In the genomic region with DNA sequence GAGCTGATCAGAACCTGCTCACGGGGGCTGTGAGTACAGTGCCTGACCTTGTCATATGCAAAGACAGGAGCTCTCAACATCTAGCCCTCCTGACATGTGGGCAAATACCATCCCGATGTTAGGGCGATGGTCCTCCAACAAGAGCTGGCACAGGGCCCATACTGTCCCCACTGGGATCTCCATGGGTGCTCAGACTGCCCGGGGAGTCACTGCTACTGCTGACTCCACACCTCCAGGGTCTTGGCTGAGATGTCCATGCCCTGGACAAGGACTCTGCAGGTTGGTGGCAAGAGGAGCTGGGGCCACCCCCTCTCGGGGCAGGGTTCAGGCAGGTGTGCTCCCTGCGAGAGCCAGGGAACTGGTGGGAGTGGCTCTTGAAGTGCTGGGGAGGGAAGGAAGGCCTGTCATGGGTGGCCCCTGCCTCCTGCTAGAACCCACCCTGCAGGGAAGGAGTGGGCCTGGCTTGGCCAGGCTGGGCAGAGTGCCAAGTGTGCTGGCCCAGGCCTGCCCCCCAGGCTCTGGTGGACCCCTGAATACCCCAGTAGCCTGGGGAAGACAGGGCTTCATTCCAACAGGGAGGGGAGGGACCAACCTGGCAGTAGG, we compare ENCODE assay signal across 14 cellular contexts. TPM values are rescaled to one million over a fixed set of nuclear protein-coding genes. Genes with fewer than 3 reads are reported as not detected.
DNase-seq lines count a peak whose midpoint lies in the region; ATAC-seq and TF ChIP-seq lines count a peak whose summit lies in the region.
"Had no signal": no experiment of that assay in that cellular context is flagged by ENCODE, and none has a peak within 500 bp of the region (broad histone marks: within the 10 kb centered on the region; RNA-seq: fewer than 3 reads in every experiment).

No MANE protein-coding gene starts in this region.

- H3K36me3 ChIP-seq in ascending aorta = peaks cover 31 to 36% of the 10 kb centered on the region in 2 donors
- H3K36me3 ChIP-seq in left ventricle myocardium inferior = peaks cover 75% of the 10 kb centered on the region
- no peaks in the 10 kb centered on the region for H3K36me3 ChIP-seq in parathyroid adenoma (ENCODE audit: control insufficient read depth, insufficient read depth, low read length)
- H3K36me3 ChIP-seq in transverse colon = no peaks in the 10 kb centered on the region

- WGBS in transverse colon (ENCODE audit: low coverage in 1 of 2), 2 donors = 30 to 49% methylated on average over 2 to 4 of the region's 6 CpGs

- ATAC-seq in HG02870 (IDR thresholded peaks at IDR 0.05; ENCODE audit: unreplicated experiment) = no peak

- intact Hi-C loops in ascending aorta (cut with DNase I) (no loop called here), left ventricle myocardium inferior (cut with micrococcal nuclease) (no loop called here), transverse colon (cut with DNase I; ENCODE audit: low total_unique reads) (no loop called here)

- in situ Hi-C loops in transverse colon (cut with MboI; ENCODE audit: low pct_ligation_motif_present in 1 of 4, low pct_unique_long_range_greater_than_20kb in 1 of 4, low sequenced_read_pairs in 3 of 4) = no loop called here

- H3K27ac ChIP-seq in ascending aorta (peak overlapping the region; percentile 59 to 78), left ventricle myocardium inferior (replicated peaks) (peak overlapping the region; percentile 96), parathyroid adenoma (peak overlapping the region; percentile 80), transverse colon (peak overlapping the region; percentile 37 to 87 (median 46))

- H2AFZ ChIP-seq in parathyroid adenoma = no peak overlapping the region

- TF ChIP-seq EP300 in transverse colon (IDR thresholded peaks at IDR 0.05; ENCODE audit: low read depth) = no peak

- H3K9ac ChIP-seq in parathyroid adenoma = no peak overlapping the region

- no peak overlapping the region for H3K4me2 ChIP-seq in parathyroid adenoma (ENCODE audit: low read length)

- no peaks in the 10 kb centered on the region for H3K79me2 ChIP-seq in parathyroid adenoma

- TF ChIP-seq CTCF in ascending aorta (IDR thresholded peaks at IDR 0.05) (no peak), left ventricle myocardium inferior (IDR thresholded peaks at IDR 0.05; ENCODE audit: borderline replicate concordance) (no peak), parathyroid adenoma (IDR thresholded peaks at IDR 0.05) (no peak), transverse colon (IDR thresholded peaks at IDR 0.05) (no peak)

- H3K4me3 ChIP-seq in ascending aorta (no peak overlapping the region), left ventricle myocardium inferior (peak overlapping the region; percentile 48), parathyroid adenoma (ENCODE audit: low read depth, low read length) (no peak overlapping the region), transverse colon (no peak overlapping the region)

- H3K27me3 ChIP-seq in ascending aorta = no peaks in the 10 kb centered on the region
- no peaks in the 10 kb centered on the region for H3K27me3 ChIP-seq in left ventricle myocardium inferior (ENCODE audit: low read depth)
- no peaks in the 10 kb centered on the region for H3K27me3 ChIP-seq in parathyroid adenoma (ENCODE audit: control insufficient read depth, insufficient read depth, low read length)
- no peaks in the 10 kb centered on the region for H3K27me3 ChIP-seq in transverse colon

- H3K9me3 ChIP-seq in ascending aorta (no peaks in the 10 kb centered on the region), left ventricle myocardium inferior (replicated peaks) (no peaks in the 10 kb centered on the region), parathyroid adenoma (ENCODE audit: control insufficient read depth, low read length) (no peaks in the 10 kb centered on the region), transverse colon (no peaks in the 10 kb centered on the region)

- DNase-seq in ascending aorta (ENCODE audit: low spot score in 2 of 2) (no peak), left ventricle myocardium inferior (no peak), transverse colon (no peak), NCI-H2227 (lab: John Stamatoyannopoulos, UW; ENCODE audit: unreplicated experiment) (no peak), NCI-H2107 treated with DMSO at 0.1 percent for 48 hours (lab: John Stamatoyannopoulos, UW; ENCODE audit: unreplicated experiment) (no peak)
- no peak for DNase-seq in activated CD4-positive, alpha-beta T cell treated with anti-CD3 and anti-CD28 coated beads, Interleukin-2, amount 50 U/mL, for 4 hours
- DNase-seq: activated CD4-positive, CD25-positive, alpha-beta regulatory T cell treated with anti-CD3 and anti-CD28 coated beads, Interleukin-2, amount 50 U/mL, for 72 hours; activated naive CD4-positive, alpha-beta T cell treated with anti-CD3 and anti-CD28 coated beads for 36 hours; DMS53; MV-4-11; NCI-H2107; RPMI8226 had no signal

- no peak for TF ChIP-seq POLR2A in transverse colon (IDR thresholded peaks at IDR 0.05)

- H3K4me1 ChIP-seq in ascending aorta (peaks cover 15 to 44% of the 10 kb centered on the region in 2 donors), left ventricle myocardium inferior (peaks cover 84% of the 10 kb centered on the region), parathyroid adenoma (peaks cover 13% of the 10 kb centered on the region), transverse colon (peaks cover 19 to 37% (median 29%) of the 10 kb centered on the region in 4 donors)

RNA-seq across cellular contexts. Expression of gene CASKIN2, which starts 6.4 kb away (rescaled TPM):
- 112 TPM for total RNA-seq in ascending aorta
- total RNA-seq in left ventricle myocardium inferior = 34.3 TPM
- total RNA-seq in transverse colon = 100 to 1,000 TPM in 1 of 4 donors, 10 to 100 TPM in 3; 16.5 to 128 (median 24.8) TPM

RNA-seq across cellular contexts. Expression of gene TSEN54, which starts 7.4 kb away (rescaled TPM):
- total RNA-seq in ascending aorta (92.7 TPM), left ventricle myocardium inferior (6.8 TPM), transverse colon (100 to 1,000 TPM in 1 of 4 donors, 10 to 100 TPM in 3; 36.6 to 105 (median 61.2) TPM)

RNA-seq across cellular contexts. Expression of gene LLGL2, which starts 16.5 kb away (rescaled TPM):
- total RNA-seq in ascending aorta (41.8 TPM), left ventricle myocardium inferior (2.0 TPM), transverse colon (1,000 to 10,000 TPM in 1 of 4 donors, 100 to 1,000 TPM in 3; 326 to 1,573 (median 641) TPM)

RNA-seq across cellular contexts. Expression of gene TMEM94, which starts 52.5 kb away (rescaled TPM):
- total RNA-seq in ascending aorta = 125 TPM
- 38.8 TPM for total RNA-seq in left ventricle myocardium inferior
- 100 to 1,000 TPM; 128 to 708 (median 280) TPM for total RNA-seq in transverse colon

Comparison
In these comparisons a context has a peak if more than half of its experiments do, and no peak if none do; other contexts are left out.
1. H3K27ac ChIP-seq: peak in every context shown above with its lines; median percentile 96 in left ventricle myocardium inferior; 80 in parathyroid adenoma; 68 in ascending aorta; 46 in transverse colon.
2. RNA of gene LLGL2, which starts 16.5 kb away (total RNA-seq): 326 to 1,573 TPM in transverse colon and 41.8 TPM in ascending aorta (single experiment); 2.0 TPM in left ventricle myocardium inferior (single experiment); every median in the first group is over 10 times any median in the second.